14 cellular contexts compared by ENCODE assay signal in genomic region chr7:90621130-90621891, GRCh38. TPM values are rescaled to one million over a fixed set of nuclear protein-coding genes. Genes with fewer than 3 reads are reported as not detected.
A peak's percentile ranks its signal among the peaks of the same experiment; 100 is the strongest.
DNase-seq lines count a peak whose midpoint lies in the region; ATAC-seq and TF ChIP-seq lines count a peak whose summit lies in the region.
"Had no signal": no experiment of that assay in that cellular context is flagged by ENCODE, and none has a peak within 500 bp of the region (broad histone marks: within the 10 kb centered on the region; RNA-seq: fewer than 3 reads in every experiment).

No MANE protein-coding gene starts in this region.

- H3K27me3 ChIP-seq in GM23338 (ENCODE audit: insufficient read depth) (peaks cover 17% of the 10 kb centered on the region; the same call in 1 of the 2 replicates), Karpas-422 (ENCODE audit: low read length) (no peaks in the 10 kb centered on the region)
- H3K27me3 ChIP-seq: thyroid gland had no signal

- peaks cover 5% of the 10 kb centered on the region; the same call in 1 of the 2 replicates for H4K20me1 ChIP-seq in GM23338 (replicated peaks; ENCODE audit: insufficient read depth)
- H4K20me1 ChIP-seq in Karpas-422 (ENCODE audit: insufficient read depth, low read depth, low read length), result no peaks in the 10 kb centered on the region

- no peaks in the 10 kb centered on the region for H3K36me3 Mint-ChIP-seq in GM23338 (ENCODE audit: low read depth)

- H3K9me2 ChIP-seq in GM23338 (ENCODE audit: insufficient read depth) (no peaks in the 10 kb centered on the region), Karpas-422 (replicated peaks; ENCODE audit: insufficient read depth, low read length) (no peaks in the 10 kb centered on the region)

- H2AFZ ChIP-seq in GM23338, result no peak overlapping the region
- H2AFZ ChIP-seq in Karpas-422 (ENCODE audit: low read length), result no peak overlapping the region

- H3F3A ChIP-seq in GM23338 (replicated peaks; ENCODE audit: low read depth), result no peaks in the 10 kb centered on the region

- H3K9me3 ChIP-seq in Karpas-422 (ENCODE audit: low read length), result no peaks in the 10 kb centered on the region
- H3K9me3 ChIP-seq: Caco-2, thyroid gland had no signal

- peak overlapping the region; percentile 11; the same call in 2 of the 3 replicates for H3K4me3 Mint-ChIP-seq in GM23338

- H3K4me2 ChIP-seq in GM23338 (peak overlapping the region; percentile 45), Karpas-422 (ENCODE audit: low read depth, low read length, poor library complexity, severe bottlenecking) (peak overlapping the region; percentile 40)

- TF ChIP-seq CTCF in GM23338 (conservative IDR thresholded peaks at IDR 0.05; ENCODE audit: low read depth in 2 of 2), result no peak

- H3K4me1 ChIP-seq in GM23338 (ENCODE audit: insufficient read depth) (peaks cover 68% of the 10 kb centered on the region), Karpas-422 (ENCODE audit: low read length) (peaks cover 65% of the 10 kb centered on the region)

- peak overlapping the region; percentile 8; the same call in 1 of the 2 replicates for H3K9ac ChIP-seq in Karpas-422 (ENCODE audit: low read length)

- H3K27me3 Mint-ChIP-seq in GM23338 (ENCODE audit: insufficient read depth, low read depth, poor library complexity), result peaks cover 1% of the 10 kb centered on the region

- peak overlapping the region; percentile 24; the same call in 1 of the 2 replicates for H3K4me3 ChIP-seq in GM23338
- no peak overlapping the region for H3K4me3 ChIP-seq in Karpas-422 (ENCODE audit: low read length)
- H3K4me3 ChIP-seq: thyroid gland had no signal

- no peak overlapping the region for H3K27ac ChIP-seq in GM23338 (ENCODE audit: low read depth)
- H3K27ac ChIP-seq in Karpas-422 (ENCODE audit: low read length), result 0 out of 2 replicates have a peak overlapping the region, but pooled peaks have one; percentile 10
- H3K27ac ChIP-seq: thyroid gland had no signal

- peaks cover 35% of the 10 kb centered on the region for H3K79me2 ChIP-seq in GM23338 (replicated peaks; ENCODE audit: insufficient read depth)
- H3K79me2 ChIP-seq in Karpas-422 (ENCODE audit: low read length), result peaks cover 97% of the 10 kb centered on the region

- peaks cover 81% of the 10 kb centered on the region for H3K4me1 Mint-ChIP-seq in GM23338

- DNase-seq in GM23338 (ENCODE audit: low spot score) (no peak), Karpas-422 (no peak), medulla oblongata (ENCODE audit: extremely low spot score) (peak; percentile 32), SK-N-DZ (ENCODE audit: low spot score) (no peak), GDM1 (lab: John Stamatoyannopoulos, UW) (no peak), GF-D8 (lab: John Stamatoyannopoulos, UW) (no peak)
- no peak for DNase-seq in activated CD4-positive, CD25-positive, alpha-beta regulatory T cell (lab: John Stamatoyannopoulos, UW)
- DNase-seq: Caco-2; foreskin fibroblast; NCI-H2029; stimulated activated CD4-positive, alpha-beta T cell treated with anti-CD3 and anti-CD28 coated beads, Interleukin-2, amount 100 ng/mL, for 24 hours; thyroid gland had no signal

- H3K36me3 ChIP-seq in GM23338 (ENCODE audit: insufficient read depth) (no peaks in the 10 kb centered on the region), Karpas-422 (ENCODE audit: insufficient read depth, low read length) (no peaks in the 10 kb centered on the region)
- H3K36me3 ChIP-seq: thyroid gland had no signal

- no peak overlapping the region for H3K27ac Mint-ChIP-seq in GM23338

- H3K9me3 Mint-ChIP-seq in GM23338, result no peaks in the 10 kb centered on the region
- H3K9me3 Mint-ChIP-seq: brain had no signal

- ATAC-seq in GM18499 (IDR thresholded peaks at IDR 0.05; ENCODE audit: insufficient read depth, unreplicated experiment) (peak; percentile 78), GM23338 (peak; percentile 16; the same call in 1 of the 3 replicates)

TF ChIP-seq in GM23338, 12 proteins besides CTCF, POLR2A, EP300 and RAD21:
- TF ChIP-seq JUNB (IDR thresholded peaks at IDR 0.05; ENCODE audit: unreplicated experiment) (no peak), ZNF114 (CRISPR knock-in tag; IDR thresholded peaks at IDR 0.05) (no peak), ETS1 (IDR thresholded peaks at IDR 0.05) (no peak), CREB1 (CRISPR knock-in tag; IDR thresholded peaks at IDR 0.05; ENCODE audit: low read depth) (no peak), REST (IDR thresholded peaks at IDR 0.05; ENCODE audit: unreplicated experiment) (no peak), ZNF331 (CRISPR knock-in tag; IDR thresholded peaks at IDR 0.05; ENCODE audit: low read depth) (no peak), EZH2 (IDR thresholded peaks at IDR 0.05; ENCODE audit: low read depth, unreplicated experiment) (no peak), NANOG (IDR thresholded peaks at IDR 0.05; ENCODE audit: borderline replicate concordance) (no peak)

RNA-seq across cellular contexts. Expression of gene CDK14, which starts 25.2 kb away (rescaled TPM):
- 24.0 and 25.9 TPM in 2 replicates for total RNA-seq in GM23338 (2014; rRNA removed; shearing (Covaris generic))
- polyA plus RNA-seq in GM23338 (2016; fragmentation: Nextera tagmentation; extraction: Ambion mirVana), result 10.1 and 11.2 TPM in 2 replicates
- total RNA-seq in Karpas-422 (2014; rRNA removed; shearing (Covaris generic); ENCODE audit: low replicate concordance), result 100 and 121 TPM in 2 replicates
- 27.7 and 32.9 TPM in 2 replicates for polyA plus RNA-seq in SK-N-DZ (2014; cell fraction: cytosol; rRNA removed)
- 11.2 and 14.2 TPM in 2 replicates for polyA plus RNA-seq in SK-N-DZ (2014; cell fraction: nucleus; rRNA removed)
